ENCODE assay signal across 13 cellular contexts in the genomic region with DNA sequence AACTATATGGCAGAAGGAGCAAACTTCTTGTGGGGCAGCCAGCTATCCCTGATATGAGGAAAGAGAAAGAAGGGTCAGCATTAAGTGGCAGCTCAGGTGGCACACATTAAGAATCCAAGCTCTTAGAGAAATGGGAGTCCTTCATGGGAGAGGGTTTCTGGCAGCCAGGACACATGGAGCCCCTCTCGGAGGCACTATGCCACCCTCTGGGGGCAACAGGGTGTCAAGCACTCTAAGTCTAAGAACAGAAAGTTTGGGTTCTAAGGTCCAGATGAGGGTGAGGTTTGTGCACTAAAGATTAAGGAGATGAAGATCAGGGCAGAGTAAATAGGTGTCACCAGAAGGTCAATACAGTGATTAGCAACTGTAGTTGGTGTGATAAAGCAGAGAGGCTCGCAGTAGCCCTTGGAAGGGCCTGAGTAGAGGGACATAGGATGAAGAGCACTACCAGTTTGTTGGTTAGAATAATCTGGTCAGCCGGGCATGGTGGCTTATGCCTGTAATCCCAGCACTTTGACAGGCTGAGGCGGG.
DNase-seq lines count a peak whose midpoint lies in the region; ATAC-seq and TF ChIP-seq lines count a peak whose summit lies in the region.
"Had no signal": no experiment of that assay in that cellular context is flagged by ENCODE, and none has a peak within 500 bp of the region (broad histone marks: within the 10 kb centered on the region; RNA-seq: fewer than 3 reads in every experiment).

No MANE protein-coding gene starts in this region.

- H3F3A ChIP-seq in GM23338 (replicated peaks; ENCODE audit: low read depth), result no peaks in the 10 kb centered on the region

- POLR2A ChIA-PET in activated CD4-positive, alpha-beta T cell treated with anti-CD3 and anti-CD28 coated beads, Interleukin-2, amount 10 ng/mL, durations not matched to agents 7 days and 5 days (lab: Charles Lee), result no interaction called here

- intact Hi-C loops in sciatic nerve (cut with DNase I), result no loop called here

- no peak for DNase-seq in activated CD4-positive, alpha-beta T cell treated with anti-CD3 and anti-CD28 coated beads, Interleukin-2, amount 10 ng/mL, durations not matched to agents 7 days and 5 days
- no peak for DNase-seq in activated CD4-positive, alpha-beta T cell treated with anti-CD3 and anti-CD28 coated beads, Interleukin-2, amount 50 U/mL, for 4 hours
- DNase-seq in GM23338 (ENCODE audit: low spot score), result peak; percentile 34
- no peak for DNase-seq in activated T-cell treated with anti-CD3 and anti-CD28 coated beads, Interleukin-2, amount 50 U/mL, for 72 hours
- no peak for DNase-seq in natural killer cell treated with Interleukin-12 subunit alpha and Interleukin-12 subunit beta and Interleukin-15 and Interleukin-18, amount 100 ng/mL, for 72 hours (ENCODE audit: low spot score)
- no peak for DNase-seq in sciatic nerve (ENCODE audit: low spot score)
- no peak for DNase-seq in Ammon's horn (ENCODE audit: low spot score)
- no peak for DNase-seq in NCI-H345 treated with DMSO at 0.1 percent for 48 hours (lab: John Stamatoyannopoulos, UW; ENCODE audit: unreplicated experiment)
- DNase-seq: heart left ventricle, NCI-H1105, NCI-H524 treated with DMSO at 0.1 percent for 48 hours had no signal

- no peak overlapping the region for H2AFZ ChIP-seq in GM23338

- peaks cover 7% of the 10 kb centered on the region for H3K9me3 Mint-ChIP-seq in activated CD4-positive, alpha-beta T cell treated with anti-CD3 and anti-CD28 coated beads, Interleukin-2, amount 10 ng/mL, durations not matched to agents 7 days and 5 days
- H3K9me3 Mint-ChIP-seq in GM23338, result no peaks in the 10 kb centered on the region
- no peaks in the 10 kb centered on the region for H3K9me3 Mint-ChIP-seq in activated T-cell treated with anti-CD3 and anti-CD28 coated beads, Interleukin-2, amount 50 U/mL, for 72 hours
- H3K9me3 Mint-ChIP-seq in natural killer cell treated with Interleukin-12 subunit alpha and Interleukin-12 subunit beta and Interleukin-15 and Interleukin-18, amount 100 ng/mL, for 72 hours, result no peaks in the 10 kb centered on the region

- no peaks in the 10 kb centered on the region for H3K4me1 ChIP-seq in GM23338 (ENCODE audit: insufficient read depth)
- H3K4me1 ChIP-seq: SJCRH30 had no signal

- peaks cover 4% of the 10 kb centered on the region; the same call in 1 of the 2 replicates for H3K36me3 ChIP-seq in GM23338 (ENCODE audit: insufficient read depth)
- H3K36me3 ChIP-seq: heart left ventricle, SJCRH30 had no signal

- H3K4me2 ChIP-seq in GM23338, result no peak overlapping the region

- H3K4me3 Mint-ChIP-seq in activated CD4-positive, alpha-beta T cell treated with anti-CD3 and anti-CD28 coated beads, Interleukin-2, amount 10 ng/mL, durations not matched to agents 7 days and 5 days, result peak overlapping the region; percentile 3
- H3K4me3 Mint-ChIP-seq in GM23338, result no peak overlapping the region
- H3K4me3 Mint-ChIP-seq in activated T-cell treated with anti-CD3 and anti-CD28 coated beads, Interleukin-2, amount 50 U/mL, for 72 hours, result peak overlapping the region in 1 of 2 donors; percentile 1
- H3K4me3 Mint-ChIP-seq in natural killer cell treated with Interleukin-12 subunit alpha and Interleukin-12 subunit beta and Interleukin-15 and Interleukin-18, amount 100 ng/mL, for 72 hours, result no peak overlapping the region

- H3K27ac ChIP-seq in GM23338 (ENCODE audit: low read depth), result no peak overlapping the region; the same call in 1 of the 2 replicates
- H3K27ac ChIP-seq: heart left ventricle, SJCRH30 had no signal

- CTCF ChIA-PET in activated CD4-positive, alpha-beta T cell treated with anti-CD3 and anti-CD28 coated beads, Interleukin-2, amount 10 ng/mL, durations not matched to agents 7 days and 5 days (lab: Charles Lee), result interaction anchor here (0.7 to 1.0 kb wide), 2 partner anchors 16 to 128 kb away, joined by 3 read pairs; no protein-coding TSS in a partner anchor

- H3K27ac Mint-ChIP-seq in activated CD4-positive, alpha-beta T cell treated with anti-CD3 and anti-CD28 coated beads, Interleukin-2, amount 10 ng/mL, durations not matched to agents 7 days and 5 days, result peak overlapping the region; percentile 93
- no peak overlapping the region for H3K27ac Mint-ChIP-seq in GM23338
- peak overlapping the region; percentile 18 for H3K27ac Mint-ChIP-seq in activated T-cell treated with anti-CD3 and anti-CD28 coated beads, Interleukin-2, amount 50 U/mL, for 72 hours
- H3K27ac Mint-ChIP-seq in natural killer cell treated with Interleukin-12 subunit alpha and Interleukin-12 subunit beta and Interleukin-15 and Interleukin-18, amount 100 ng/mL, for 72 hours, result peak overlapping the region; percentile 42 to 49

- H4K20me1 ChIP-seq in GM23338 (replicated peaks; ENCODE audit: insufficient read depth), result peaks cover 5% of the 10 kb centered on the region

- H3K36me3 Mint-ChIP-seq in activated CD4-positive, alpha-beta T cell treated with anti-CD3 and anti-CD28 coated beads, Interleukin-2, amount 10 ng/mL, durations not matched to agents 7 days and 5 days (ENCODE audit: low read depth), result peaks cover 47% of the 10 kb centered on the region
- peaks cover 26% of the 10 kb centered on the region for H3K36me3 Mint-ChIP-seq in GM23338 (ENCODE audit: low read depth)
- H3K36me3 Mint-ChIP-seq in activated T-cell treated with anti-CD3 and anti-CD28 coated beads, Interleukin-2, amount 50 U/mL, for 72 hours (ENCODE audit: insufficient read depth in 2 of 2), result peaks cover 3 to 14% of the 10 kb centered on the region in 2 donors
- H3K36me3 Mint-ChIP-seq in natural killer cell treated with Interleukin-12 subunit alpha and Interleukin-12 subunit beta and Interleukin-15 and Interleukin-18, amount 100 ng/mL, for 72 hours, result peaks cover 15% of the 10 kb centered on the region

- peak; percentile 71 for ATAC-seq in GM23338
- no peak for ATAC-seq in activated T-cell treated with anti-CD3 and anti-CD28 coated beads, Interleukin-2, amount 50 U/mL, for 72 hours (replicated peaks in 1 of 2)
- ATAC-seq in natural killer cell treated with Interleukin-12 subunit alpha and Interleukin-12 subunit beta and Interleukin-15 and Interleukin-18, amount 100 ng/mL, for 72 hours, result no peak
- ATAC-seq in sciatic nerve, result no peak
- ATAC-seq: heart left ventricle, left lobe of liver had no signal

- peak; percentile 38 to 62 for TF ChIP-seq CTCF in GM23338 (conservative IDR thresholded peaks at IDR 0.05; ENCODE audit: low read depth in 2 of 2)

- no peaks in the 10 kb centered on the region for H3K9me2 ChIP-seq in GM23338 (ENCODE audit: insufficient read depth)

- no peaks in the 10 kb centered on the region for H3K27me3 ChIP-seq in GM23338 (ENCODE audit: insufficient read depth)
- H3K27me3 ChIP-seq: heart left ventricle, SJCRH30 had no signal

- peaks cover 75% of the 10 kb centered on the region for H3K4me1 Mint-ChIP-seq in activated CD4-positive, alpha-beta T cell treated with anti-CD3 and anti-CD28 coated beads, Interleukin-2, amount 10 ng/mL, durations not matched to agents 7 days and 5 days
- peaks cover 10% of the 10 kb centered on the region for H3K4me1 Mint-ChIP-seq in GM23338
- H3K4me1 Mint-ChIP-seq in activated T-cell treated with anti-CD3 and anti-CD28 coated beads, Interleukin-2, amount 50 U/mL, for 72 hours (ENCODE audit: low read depth), result peaks cover 61% of the 10 kb centered on the region
- peaks cover 46% of the 10 kb centered on the region in 2 donors for H3K4me1 Mint-ChIP-seq in natural killer cell treated with Interleukin-12 subunit alpha and Interleukin-12 subunit beta and Interleukin-15 and Interleukin-18, amount 100 ng/mL, for 72 hours (ENCODE audit: low read depth in 2 of 2)

- no peak overlapping the region for H3K4me3 ChIP-seq in GM23338
- H3K4me3 ChIP-seq: heart left ventricle, SJCRH30 had no signal

- no peaks in the 10 kb centered on the region for H3K27me3 Mint-ChIP-seq in activated CD4-positive, alpha-beta T cell treated with anti-CD3 and anti-CD28 coated beads, Interleukin-2, amount 10 ng/mL, durations not matched to agents 7 days and 5 days
- no peaks in the 10 kb centered on the region for H3K27me3 Mint-ChIP-seq in GM23338 (ENCODE audit: insufficient read depth, low read depth, poor library complexity)
- H3K27me3 Mint-ChIP-seq in activated T-cell treated with anti-CD3 and anti-CD28 coated beads, Interleukin-2, amount 50 U/mL, for 72 hours (ENCODE audit: low read depth), result no peaks in the 10 kb centered on the region
- no peaks in the 10 kb centered on the region for H3K27me3 Mint-ChIP-seq in natural killer cell treated with Interleukin-12 subunit alpha and Interleukin-12 subunit beta and Interleukin-15 and Interleukin-18, amount 100 ng/mL, for 72 hours

- peaks cover 7% of the 10 kb centered on the region for H3K79me2 ChIP-seq in GM23338 (replicated peaks; ENCODE audit: insufficient read depth)

TF ChIP-seq in GM23338, 12 proteins besides CTCF, POLR2A, EP300 and RAD21 (continues in another document):
- TF ChIP-seq, protein P1, sequence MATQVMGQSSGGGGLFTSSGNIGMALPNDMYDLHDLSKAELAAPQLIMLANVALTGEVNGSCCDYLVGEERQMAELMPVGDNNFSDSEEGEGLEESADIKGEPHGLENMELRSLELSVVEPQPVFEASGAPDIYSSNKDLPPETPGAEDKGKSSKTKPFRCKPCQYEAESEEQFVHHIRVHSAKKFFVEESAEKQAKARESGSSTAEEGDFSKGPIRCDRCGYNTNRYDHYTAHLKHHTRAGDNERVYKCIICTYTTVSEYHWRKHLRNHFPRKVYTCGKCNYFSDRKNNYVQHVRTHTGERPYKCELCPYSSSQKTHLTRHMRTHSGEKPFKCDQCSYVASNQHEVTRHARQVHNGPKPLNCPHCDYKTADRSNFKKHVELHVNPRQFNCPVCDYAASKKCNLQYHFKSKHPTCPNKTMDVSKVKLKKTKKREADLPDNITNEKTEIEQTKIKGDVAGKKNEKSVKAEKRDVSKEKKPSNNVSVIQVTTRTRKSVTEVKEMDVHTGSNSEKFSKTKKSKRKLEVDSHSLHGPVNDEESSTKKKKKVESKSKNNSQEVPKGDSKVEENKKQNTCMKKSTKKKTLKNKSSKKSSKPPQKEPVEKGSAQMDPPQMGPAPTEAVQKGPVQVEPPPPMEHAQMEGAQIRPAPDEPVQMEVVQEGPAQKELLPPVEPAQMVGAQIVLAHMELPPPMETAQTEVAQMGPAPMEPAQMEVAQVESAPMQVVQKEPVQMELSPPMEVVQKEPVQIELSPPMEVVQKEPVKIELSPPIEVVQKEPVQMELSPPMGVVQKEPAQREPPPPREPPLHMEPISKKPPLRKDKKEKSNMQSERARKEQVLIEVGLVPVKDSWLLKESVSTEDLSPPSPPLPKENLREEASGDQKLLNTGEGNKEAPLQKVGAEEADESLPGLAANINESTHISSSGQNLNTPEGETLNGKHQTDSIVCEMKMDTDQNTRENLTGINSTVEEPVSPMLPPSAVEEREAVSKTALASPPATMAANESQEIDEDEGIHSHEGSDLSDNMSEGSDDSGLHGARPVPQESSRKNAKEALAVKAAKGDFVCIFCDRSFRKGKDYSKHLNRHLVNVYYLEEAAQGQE (IDR thresholded peaks at IDR 0.05; ENCODE audit: unreplicated experiment), result no peak
- no peak for TF ChIP-seq EZH2phosphoT487 (IDR thresholded peaks at IDR 0.05; ENCODE audit: unreplicated experiment)
- TF ChIP-seq ZNF114 (CRISPR knock-in tag; IDR thresholded peaks at IDR 0.05), result no peak
